In the genomic region with DNA sequence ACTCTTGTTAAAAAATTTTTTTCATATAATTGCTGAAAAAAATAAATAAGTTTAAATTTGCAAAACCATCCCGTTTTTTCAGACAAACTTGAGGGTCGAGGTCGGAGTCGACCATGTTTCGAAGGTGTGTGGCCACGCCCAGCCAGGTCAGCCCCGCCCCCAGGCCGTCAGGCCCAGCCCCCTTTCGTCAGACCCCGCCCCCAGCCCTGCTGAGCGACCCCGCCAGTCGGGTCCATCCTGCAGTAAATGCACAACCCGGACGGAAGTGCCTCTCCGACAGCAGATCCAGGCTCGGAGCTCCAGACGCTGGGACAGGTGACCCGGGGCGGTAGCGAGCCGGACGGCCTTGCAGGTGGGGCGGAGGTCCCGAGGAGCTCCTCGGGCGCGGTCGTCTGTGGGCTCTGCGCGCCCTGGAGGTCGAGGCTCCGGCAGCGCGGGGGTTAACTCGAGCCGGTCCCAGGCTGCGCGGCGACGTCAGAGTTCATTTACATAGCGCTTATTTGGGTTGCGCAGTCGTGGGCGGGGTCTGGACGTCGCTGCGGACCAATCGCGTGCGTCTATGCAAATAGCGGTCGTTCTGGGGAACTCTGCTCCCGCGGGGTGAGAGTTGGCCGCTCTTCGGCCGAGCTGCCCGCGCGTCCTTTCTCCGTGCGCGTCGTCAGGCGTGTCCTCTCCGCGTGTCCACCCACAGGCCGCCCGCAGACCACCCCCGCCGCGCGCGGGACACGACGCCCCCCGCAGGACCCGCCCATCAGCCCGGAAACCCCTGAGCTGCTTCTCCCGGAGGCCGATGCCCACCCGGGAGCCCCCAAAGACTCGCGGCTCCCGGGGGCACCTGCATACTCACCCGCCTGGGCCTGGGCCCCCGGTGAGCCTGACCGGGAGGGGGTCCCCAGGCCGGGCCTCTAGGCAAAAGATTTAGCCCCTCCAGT, we compare ENCODE assay signal across 8 cellular contexts. TPM values are rescaled to one million over a fixed set of nuclear protein-coding genes. Genes with fewer than 3 reads are reported as not detected.
DNase-seq lines count a peak whose midpoint lies in the region; ATAC-seq, FAIRE-seq and TF ChIP-seq lines count a peak whose summit lies in the region.

OCEL1 (plus strand) TSS at position 225 of the 932 bp plus-strand sequence; CDS start at position 247, 22 bp downstream.

- H3K9ac ChIP-seq in OCI-LY1 (ENCODE audit: low read length): peak within 1 kb of the TSS; percentile 87

- WGBS in mesodermal cell (ENCODE audit: insufficient coverage in 2 of 2), 2 experiments: 0 to 1% methylated on average over 64 to 68 of the region's 90 CpGs

- no peaks in the 10 kb centered on the region for H4K20me1 ChIP-seq in OCI-LY1 (ENCODE audit: insufficient read depth, low read length)

- H3K4me1 ChIP-seq in OCI-LY1 (ENCODE audit: insufficient read depth, low read length, severe bottlenecking) (peaks cover 21% of the 10 kb centered on the region), mesodermal cell (ENCODE audit: control insufficient read depth, insufficient read depth, low read length, poor library complexity, severe bottlenecking) (peaks cover 3% of the 10 kb centered on the region)

- FAIRE-seq in D721Med (lab: Jason Lieb, UNC) (no peak), endometrium (lab: Jason Lieb, UNC) (peak; percentile 48)

- no peaks in the 10 kb centered on the region for H3K9me2 ChIP-seq in OCI-LY1 (ENCODE audit: low read depth, low read length)

- H3K4me3 ChIP-seq in OCI-LY1 (ENCODE audit: low read depth, low read length, poor library complexity, severe bottlenecking): peak within 1 kb of the TSS; percentile 82
- peak within 1 kb of the TSS; percentile 65 for H3K4me3 ChIP-seq in mesodermal cell (ENCODE audit: extremely low read depth, insufficient read depth, low read length, poor library complexity, severe bottlenecking)

- no peaks in the 10 kb centered on the region for H3F3A ChIP-seq in OCI-LY1 (ENCODE audit: insufficient read depth, low read length)

- peaks cover 14% of the 10 kb centered on the region; the same call in 1 of the 2 replicates for H3K36me3 ChIP-seq in OCI-LY1 (ENCODE audit: insufficient read depth, low read length)
- H3K36me3 ChIP-seq in mesodermal cell (ENCODE audit: control insufficient read depth, insufficient read depth, low read length): peaks cover 7% of the 10 kb centered on the region

- no peaks in the 10 kb centered on the region for H3K9me3 ChIP-seq in OCI-LY1 (ENCODE audit: low read length)
- H3K9me3 ChIP-seq in mesodermal cell (ENCODE audit: control insufficient read depth, low read length): no peaks in the 10 kb centered on the region

- H3K4me2 ChIP-seq in OCI-LY1 (ENCODE audit: low read length): peak within 1 kb of the TSS; percentile 89

- TF ChIP-seq CTCF in D721Med (IDR thresholded peaks at IDR 0.05; ENCODE audit: insufficient read depth, missing control alignments) (no peak), OCI-LY1 (IDR thresholded peaks at IDR 0.05; ENCODE audit: low read length) (no peak; the same call in 1 of the 2 replicates)

- peak; percentile 87 for ATAC-seq in GM21515 (IDR thresholded peaks at IDR 0.05; ENCODE audit: unreplicated experiment)

- DNase-seq in D721Med (ENCODE audit: insufficient read length, low spot score) (peak; percentile 85), HuH-7 (ENCODE audit: low spot score) (peak; percentile 90)
- peak; percentile 93 for DNase-seq in activated CD8-positive, alpha-beta memory T cell treated with anti-CD3 and anti-CD28 coated beads, Interleukin-2, amount 50 U/mL, for 24 hours (ENCODE audit: extremely low read depth)
- DNase-seq in stimulated activated CD8-positive, alpha-beta memory T cell treated with anti-CD3 and anti-CD28 coated beads, Interleukin-15, amount 100 ng/mL, for 24 hours (ENCODE audit: low read depth): peak; percentile 84

- no peaks in the 10 kb centered on the region for H3K27me3 ChIP-seq in OCI-LY1 (ENCODE audit: insufficient read depth, low read length)

- peak within 1 kb of the TSS; percentile 75 for H2AFZ ChIP-seq in OCI-LY1 (ENCODE audit: low read length)

- H3K79me2 ChIP-seq in OCI-LY1 (ENCODE audit: insufficient read depth, low read length): no peaks in the 10 kb centered on the region

- H3K27ac ChIP-seq in OCI-LY1 (ENCODE audit: low read depth, low read length, poor library complexity, severe bottlenecking) (peak within 1 kb of the TSS; percentile 72), mesodermal cell (ENCODE audit: low read depth, low read length, severe bottlenecking) (peak within 1 kb of the TSS; percentile 92)

RNA-seq across cellular contexts. Expression of gene OCEL1, which starts in this region (rescaled TPM):
- polyA plus RNA-seq in mesodermal cell (2013, experiment 1 of 2): 26.5 TPM
- polyA plus RNA-seq in mesodermal cell (2013, experiment 2 of 2): 18.5 TPM

Comparison
In these comparisons a context has a peak if more than half of its experiments do, and no peak if none do; other contexts are left out.
1. Peak in every context shown above with its lines: DNase-seq, ATAC-seq, H3K4me3 ChIP-seq and H3K27ac ChIP-seq.